Comparison of ENCODE assay signal across 9 cellular contexts in the genomic region with DNA sequence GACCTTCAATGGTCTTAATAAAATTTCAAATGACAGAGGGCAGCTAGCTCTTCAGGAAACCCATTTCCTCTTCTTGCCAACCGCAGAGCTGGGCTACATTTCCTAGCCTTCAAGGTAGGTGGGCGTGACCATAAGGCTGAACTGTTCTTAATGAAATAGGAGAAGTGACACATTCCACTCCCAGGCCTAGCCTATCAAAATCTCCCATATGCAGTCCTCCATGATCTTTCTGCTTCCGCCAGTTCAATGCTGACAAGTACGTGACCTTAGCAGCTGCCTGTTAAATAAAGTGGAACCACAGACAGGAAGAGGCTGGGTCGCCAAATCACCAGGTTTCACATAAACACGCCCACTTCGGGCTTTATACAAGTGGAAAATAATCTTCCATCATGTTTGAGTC. TPM values are rescaled to one million over a fixed set of nuclear protein-coding genes. Genes with fewer than 3 reads are reported as not detected.
A peak's percentile ranks its signal among the peaks of the same experiment; 100 is the strongest.
DNase-seq lines count a peak whose midpoint lies in the region; ATAC-seq and TF ChIP-seq lines count a peak whose summit lies in the region.
"Had no signal": no experiment of that assay in that cellular context is flagged by ENCODE, and none has a peak within 500 bp of the region (broad histone marks: within the 10 kb centered on the region; RNA-seq: fewer than 3 reads in every experiment).

No MANE protein-coding gene starts in this region.

- H3K27ac Mint-ChIP-seq in activated naive CD4-positive, alpha-beta T cell treated with anti-CD3 and anti-CD28 coated beads for 36 hours = peak overlapping the region; percentile 95

- H3K27me3 Mint-ChIP-seq in activated naive CD4-positive, alpha-beta T cell treated with anti-CD3 and anti-CD28 coated beads for 36 hours (ENCODE audit: low read depth) = no peaks in the 10 kb centered on the region

- no peak for TF ChIP-seq CTCF in adrenal gland (IDR thresholded peaks at IDR 0.05)

- no peaks in the 10 kb centered on the region for H3K36me3 ChIP-seq in adrenal gland (replicated peaks in 1 of 2)
- H3K36me3 ChIP-seq: upper lobe of left lung had no signal

- H3K27ac ChIP-seq in adrenal gland = no peak overlapping the region
- H3K27ac ChIP-seq: upper lobe of left lung had no signal

- ATAC-seq in GM18511 (IDR thresholded peaks at IDR 0.05; ENCODE audit: unreplicated experiment) (peak; percentile 94), HG02870 (IDR thresholded peaks at IDR 0.05; ENCODE audit: unreplicated experiment) (peak; percentile 89)

- CTCF ChIA-PET in activated naive CD4-positive, alpha-beta T cell treated with anti-CD3 and anti-CD28 coated beads for 36 hours (lab: Charles Lee) = interaction anchor here (1.0 to 1.7 kb wide), 2 partner anchors 32 to 76 kb away, joined by 3 read pairs; no protein-coding TSS in a partner anchor

- peaks cover 84% of the 10 kb centered on the region for H3K4me1 Mint-ChIP-seq in activated naive CD4-positive, alpha-beta T cell treated with anti-CD3 and anti-CD28 coated beads for 36 hours (ENCODE audit: low read depth)

- peaks cover 15% of the 10 kb centered on the region for H3K36me3 Mint-ChIP-seq in activated naive CD4-positive, alpha-beta T cell treated with anti-CD3 and anti-CD28 coated beads for 36 hours (ENCODE audit: low read depth)

- intact Hi-C loops in activated naive CD4-positive, alpha-beta T cell treated with anti-CD3 and anti-CD28 coated beads for 36 hours (cut with micrococcal nuclease) = loop anchor here (1.0 to 10.0 kb wide), 11 partner anchors 12 to 1601 kb away; a partner anchor contains a TSS
- intact Hi-C loops in adrenal gland (cut with DNase I) = no loop called here

- H3K4me3 ChIP-seq in adrenal gland = no peak overlapping the region
- H3K4me3 ChIP-seq: upper lobe of left lung had no signal

- H3K4me1 ChIP-seq in adrenal gland (replicated peaks in 1 of 2) = no peaks in the 10 kb centered on the region
- H3K4me1 ChIP-seq: upper lobe of left lung had no signal

- peak overlapping the region; percentile 64 for H3K4me3 Mint-ChIP-seq in activated naive CD4-positive, alpha-beta T cell treated with anti-CD3 and anti-CD28 coated beads for 36 hours

- H3K27me3 ChIP-seq in adrenal gland = no peaks in the 10 kb centered on the region
- H3K27me3 ChIP-seq: upper lobe of left lung had no signal

- DNase-seq in OCI-M1 (lab: John Stamatoyannopoulos, UW) (peak; percentile 96), adrenal gland (no peak), AG20443 (ENCODE audit: low spot score) (no peak), EL (no peak)
- DNase-seq in activated naive CD4-positive, alpha-beta T cell treated with anti-CD3 and anti-CD28 coated beads for 36 hours = peak; percentile 84
- DNase-seq in stimulated activated CD8-positive, alpha-beta memory T cell treated with anti-CD3 and anti-CD28 coated beads, Interleukin-15, amount 100 ng/mL, for 4 hours (ENCODE audit: low read depth in 2 of 2) = peak; percentile 35 to 56

- TF ChIP-seq POLR2A in adrenal gland (IDR thresholded peaks at IDR 0.05) = no peak

- peaks cover 6% of the 10 kb centered on the region for H3K9me3 Mint-ChIP-seq in activated naive CD4-positive, alpha-beta T cell treated with anti-CD3 and anti-CD28 coated beads for 36 hours

- no peaks in the 10 kb centered on the region for H3K9me3 ChIP-seq in adrenal gland (replicated peaks in 1 of 3)
- H3K9me3 ChIP-seq: upper lobe of left lung had no signal

- WGBS in adrenal gland, 4 donors = 58 to 74% (median 66%) methylated on average over 7 of the region's 7 CpGs

RNA-seq across cellular contexts. Expression of a gene that starts 13.2 kb away (rescaled TPM):
- total RNA-seq in activated naive CD4-positive, alpha-beta T cell treated with anti-CD3 and anti-CD28 coated beads for 36 hours = 10 to 100 TPM; 64.6 to 69.5 TPM
- total RNA-seq in adrenal gland = 10 to 100 TPM in 5 of 8 donors, 1 to 10 TPM in 3; 6.2 to 30.8 (median 14.5) TPM
- polyA plus RNA-seq in adrenal gland = 10 to 100 TPM; 13.2 to 23.9 (median 17.0) TPM

Comparison
In these comparisons a context has a peak if more than half of its experiments do, and no peak if none do; other contexts are left out.
1. DNase-seq: peak in OCI-M1 (single experiment), activated naive CD4-positive, alpha-beta T cell treated with anti-CD3 and anti-CD28 coated beads for 36 hours (single experiment) and stimulated activated CD8-positive, alpha-beta memory T cell treated with anti-CD3 and anti-CD28 coated beads, Interleukin-15, amount 100 ng/mL, for 4 hours (2 of 2); none in adrenal gland (0 of 7), AG20443 (single experiment) and EL (single experiment).